ENCODE assay signal across 19 cellular contexts in genomic region chr13:96112936-96113335, GRCh38. TPM values are rescaled to one million over a fixed set of nuclear protein-coding genes. Genes with fewer than 3 reads are reported as not detected.
DNase-seq lines count a peak whose midpoint lies in the region; ATAC-seq and TF ChIP-seq lines count a peak whose summit lies in the region.
"Had no signal": no experiment of that assay in that cellular context is flagged by ENCODE, and none has a peak within 500 bp of the region (broad histone marks: within the 10 kb centered on the region; RNA-seq: fewer than 3 reads in every experiment).

No MANE protein-coding gene starts in this region.

- DNase-seq in H4 (ENCODE audit: low spot score): peak; percentile 68
- peak; percentile 20 for DNase-seq in fibroblast of villous mesenchyme (ENCODE audit: low read depth)
- DNase-seq in cerebellar cortex (ENCODE audit: low spot score): no peak
- no peak for DNase-seq in lower lobe of right lung
- DNase-seq: 8988T; Calu3; CD4-positive, alpha-beta memory T cell; DMS79 treated with DMSO at 0.1 percent for 48 hours; GF-D8; H9; HFFc6 had no signal

- H3K9me3 ChIP-seq in HEK293 (ENCODE audit: control insufficient read depth, insufficient read depth, low read depth, low read length) (no peaks in the 10 kb centered on the region), lower lobe of right lung (peaks cover 14% of the 10 kb centered on the region)

- H3K4me1 ChIP-seq in HEK293 (ENCODE audit: control insufficient read depth, insufficient read depth, low read length): no peaks in the 10 kb centered on the region
- H3K4me1 ChIP-seq in lower lobe of right lung: no peaks in the 10 kb centered on the region
- H3K4me1 ChIP-seq: BLaER1 had no signal

- H3K4me3 ChIP-seq in HEK293 (ENCODE audit: low read depth, low read length): no peak overlapping the region
- H3K4me3 ChIP-seq in fibroblast of villous mesenchyme (ENCODE audit: low read depth, low read length): no peak overlapping the region
- no peak overlapping the region for H3K4me3 ChIP-seq in lower lobe of right lung
- H3K4me3 ChIP-seq: BLaER1, GM23338 had no signal

- H3K36me3 ChIP-seq in HEK293 (ENCODE audit: control insufficient read depth in 2 of 2, insufficient read depth in 1 of 2, low read length in 2 of 2): no peaks in the 10 kb centered on the region
- H3K36me3 ChIP-seq in lower lobe of right lung: no peaks in the 10 kb centered on the region
- H3K36me3 ChIP-seq: BLaER1 had no signal

- H3K27ac ChIP-seq in HEK293 (ENCODE audit: extremely low read depth, low read depth, low read length): no peak overlapping the region
- H3K27ac ChIP-seq in VCaP: peak overlapping the region; percentile 48
- no peak overlapping the region for H3K27ac ChIP-seq in lower lobe of right lung
- H3K27ac ChIP-seq: BLaER1 had no signal

- intact Hi-C loops in lower lobe of right lung (cut with DNase I): no loop called here

- H3K27me3 ChIP-seq in lower lobe of right lung (ENCODE audit: low read depth): no peaks in the 10 kb centered on the region
- H3K27me3 ChIP-seq: BLaER1 had no signal

- POLR2A ChIA-PET in HEK293 (lab: Yijun Ruan, JAX): no interaction called here

- ATAC-seq in HG03097 (IDR thresholded peaks at IDR 0.05; ENCODE audit: low FRiP score, unreplicated experiment): no peak
- ATAC-seq in HG02870 (IDR thresholded peaks at IDR 0.05; ENCODE audit: unreplicated experiment): no peak
- ATAC-seq in lower lobe of right lung: no peak
- ATAC-seq: GM23338 had no signal

- no peak for TF ChIP-seq CTCF in HEK293 (tag by site-specific recombination; IDR thresholded peaks at IDR 0.05)
- no peak for TF ChIP-seq CTCF in VCaP (conservative IDR thresholded peaks at IDR 0.05)
- no peak for TF ChIP-seq CTCF in fibroblast of villous mesenchyme (IDR thresholded peaks at IDR 0.05; ENCODE audit: insufficient read depth, low read depth, low read length)
- no peak for TF ChIP-seq CTCF in lower lobe of right lung (IDR thresholded peaks at IDR 0.05)

- CTCF ChIA-PET in HEK293 (lab: Yijun Ruan, JAX): interaction anchor here (0.6 kb wide), 1 partner anchor 356 kb away, joined by 4 read pairs; no protein-coding TSS in a partner anchor

TF ChIP-seq in HEK293, 187 proteins besides CTCF, POLR2A, EP300 and RAD21:
- TF ChIP-seq HIC1 (tag by site-specific recombination; IDR thresholded peaks at IDR 0.05) (peak; percentile 19; the same call in 1 of the 2 replicates), ZNF600 (tag by site-specific recombination; IDR thresholded peaks at IDR 0.05) (0 out of 2 replicates have a peak, but pooled peaks have one; percentile 10), MYNN (tag by site-specific recombination; IDR thresholded peaks at IDR 0.05; ENCODE audit: borderline replicate concordance) (peak; percentile 28; the same call in 1 of the 2 replicates), MZF1 (tag by site-specific recombination; IDR thresholded peaks at IDR 0.05; ENCODE audit: borderline replicate concordance) (no peak)

RNA-seq across cellular contexts. Expression of gene HS6ST3, which starts 23.0 kb away (rescaled TPM):
- 1.6 and 2.4 TPM in 2 replicates for total RNA-seq in H4 (2014; rRNA removed; shearing (Covaris generic))
- not detected in 2 replicates for total RNA-seq in fibroblast of villous mesenchyme
- total RNA-seq in lower lobe of right lung: 0.06 TPM
- total RNA-seq: A673; Calu3; CD4-positive, alpha-beta memory T cell; HFFc6; HT-29 had no signal

RNA-seq across cellular contexts. Expression of gene UGGT2, which starts 59.7 kb away (rescaled TPM):
- total RNA-seq in H4 (2014; rRNA removed; shearing (Covaris generic)): 19.9 and 34.0 TPM in 2 replicates
- total RNA-seq in fibroblast of villous mesenchyme (63.0 and 63.5 TPM in 2 replicates), lower lobe of right lung (18.0 TPM)
- total RNA-seq: CD4-positive, alpha-beta memory T cell had no signal

Comparison
In these comparisons a context has a peak if more than half of its experiments do, and no peak if none do; other contexts are left out.
1. DNase-seq: peak in H4 (single experiment) and fibroblast of villous mesenchyme (single experiment); none in cerebellar cortex (single experiment) and lower lobe of right lung (single experiment).